In genomic region chr1:43831866-43832654, GRCh38 we compare ENCODE assay signal across 1 cellular context.
TF ChIP-seq lines count a peak whose summit lies in the region.

No MANE protein-coding gene starts in this region.

TF ChIP-seq in SK-N-SH treated with all-trans-retinoic acid at 6 μM for 48 hours, 23 proteins besides CTCF, POLR2A, EP300 and RAD21 (continued from another document):
- TF ChIP-seq CSDC2 (CRISPR knock-in tag; IDR thresholded peaks at IDR 0.05) (no peak), ESRRG (CRISPR knock-in tag; IDR thresholded peaks at IDR 0.05) (no peak), ZC3H10 (CRISPR knock-in tag; IDR thresholded peaks at IDR 0.05) (no peak), ZNF8 (CRISPR knock-in tag; IDR thresholded peaks at IDR 0.05) (no peak), RARB (CRISPR knock-in tag; IDR thresholded peaks at IDR 0.05) (no peak), TCF4 (CRISPR knock-in tag; IDR thresholded peaks at IDR 0.05; ENCODE audit: borderline replicate concordance) (no peak), OSR1 (CRISPR knock-in tag; IDR thresholded peaks at IDR 0.05) (no peak), ARNTL (CRISPR knock-in tag; IDR thresholded peaks at IDR 0.05; ENCODE audit: borderline replicate concordance, low read depth) (no peak), ZFP3 (CRISPR knock-in tag; IDR thresholded peaks at IDR 0.05) (no peak)
- TF ChIP-seq, protein P1, sequence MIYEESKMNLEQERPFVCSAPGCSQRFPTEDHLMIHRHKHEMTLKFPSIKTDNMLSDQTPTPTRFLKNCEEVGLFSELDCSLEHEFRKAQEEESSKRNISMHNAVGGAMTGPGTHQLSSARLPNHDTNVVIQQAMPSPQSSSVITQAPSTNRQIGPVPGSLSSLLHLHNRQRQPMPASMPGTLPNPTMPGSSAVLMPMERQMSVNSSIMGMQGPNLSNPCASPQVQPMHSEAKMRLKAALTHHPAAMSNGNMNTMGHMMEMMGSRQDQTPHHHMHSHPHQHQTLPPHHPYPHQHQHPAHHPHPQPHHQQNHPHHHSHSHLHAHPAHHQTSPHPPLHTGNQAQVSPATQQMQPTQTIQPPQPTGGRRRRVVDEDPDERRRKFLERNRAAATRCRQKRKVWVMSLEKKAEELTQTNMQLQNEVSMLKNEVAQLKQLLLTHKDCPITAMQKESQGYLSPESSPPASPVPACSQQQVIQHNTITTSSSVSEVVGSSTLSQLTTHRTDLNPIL (CRISPR knock-in tag; IDR thresholded peaks at IDR 0.05; ENCODE audit: low read depth), result no peak
